In genomic region chr12:116070420-116070819, GRCh38 we compare ENCODE assay signal across 17 cellular contexts.
DNase-seq lines count a peak whose midpoint lies in the region; ATAC-seq and TF ChIP-seq lines count a peak whose summit lies in the region.
"Had no signal": no experiment of that assay in that cellular context is flagged by ENCODE, and none has a peak within 500 bp of the region (broad histone marks: within the 10 kb centered on the region; RNA-seq: fewer than 3 reads in every experiment).

No MANE protein-coding gene starts in this region.

- H3K9me3 ChIP-seq in Panc1 (ENCODE audit: control insufficient read depth, insufficient read depth, low read depth, low read length) = no peaks in the 10 kb centered on the region
- no peaks in the 10 kb centered on the region for H3K9me3 ChIP-seq in smooth muscle cell (replicated peaks; ENCODE audit: low read depth)
- H3K9me3 ChIP-seq: BLaER1, HAP-1 had no signal

- peak overlapping the region; percentile 19 to 66 for H3K27ac Mint-ChIP-seq in natural killer cell
- H3K27ac Mint-ChIP-seq: CD4-positive, alpha-beta T cell; GM23338; HFFc6 had no signal

- peaks cover 86% of the 10 kb centered on the region for H4K20me1 ChIP-seq in smooth muscle cell (ENCODE audit: low read depth)

- DNase-seq in Panc1 (ENCODE audit: low read depth, low spot score) = no peak
- DNase-seq in natural killer cell = no peak
- no peak for DNase-seq in smooth muscle cell (lab: John Stamatoyannopoulos, UW; ENCODE audit: unreplicated experiment)
- DNase-seq in NCI-H1048 (lab: John Stamatoyannopoulos, UW) = no peak
- no peak for DNase-seq in SKM-1 treated with dmso at 0.1 percent for 144 hours (lab: John Stamatoyannopoulos, UW; ENCODE audit: unreplicated experiment)
- no peak for DNase-seq in cerebellar cortex (ENCODE audit: low spot score)
- DNase-seq: CD4-positive, alpha-beta T cell; CD8-positive, alpha-beta memory T cell; DMS 273 treated with DMSO at 0.1 percent for 48 hours; DMS79; EL; GDM1; HFFc6 had no signal

- H3K4me3 ChIP-seq in Panc1 (ENCODE audit: low read depth in 2 of 2, low read length in 2 of 2) (no peak overlapping the region), smooth muscle cell (no peak overlapping the region)
- H3K4me3 ChIP-seq: BLaER1, GM23338, HAP-1 had no signal

- peaks cover 46 to 48% of the 10 kb centered on the region in 2 donors for H3K4me1 Mint-ChIP-seq in natural killer cell

- BruUV-seq in Panc1 (replicated peaks; lab: Mats Ljungman, UMichigan) = no TSS peak

- H3K36me3 ChIP-seq in Panc1 (ENCODE audit: control insufficient read depth, insufficient read depth, low read length) (no peaks in the 10 kb centered on the region), smooth muscle cell (ENCODE audit: low read depth) (no peaks in the 10 kb centered on the region)
- H3K36me3 ChIP-seq: HAP-1 had no signal

- no peaks in the 10 kb centered on the region for H3K27me3 Mint-ChIP-seq in natural killer cell (ENCODE audit: low read depth in 2 of 2)
- H3K27me3 Mint-ChIP-seq: CD4-positive, alpha-beta T cell; CD8-positive, alpha-beta memory T cell had no signal

- H3K4me2 ChIP-seq in smooth muscle cell = no peak overlapping the region
- H3K4me2 ChIP-seq: BLaER1, GM23338 had no signal

- ATAC-seq in Panc1 = no peak
- ATAC-seq in natural killer cell = peak; percentile 46 to 80 (median 67)
- ATAC-seq: GM23338 had no signal

- TF ChIP-seq CTCF in Panc1 (IDR thresholded peaks at IDR 0.05) (no peak), natural killer cell (IDR thresholded peaks at IDR 0.05) (no peak), smooth muscle cell (IDR thresholded peaks at IDR 0.05; ENCODE audit: borderline replicate concordance, insufficient read depth, poor library complexity, severe bottlenecking) (no peak)

- H3K27me3 ChIP-seq in Panc1 (ENCODE audit: control insufficient read depth, insufficient read depth, low read length) (no peaks in the 10 kb centered on the region), smooth muscle cell (ENCODE audit: low read depth) (no peaks in the 10 kb centered on the region)
- H3K27me3 ChIP-seq: BLaER1 had no signal

- H3K4me3 Mint-ChIP-seq in natural killer cell = no peak overlapping the region
- H3K4me3 Mint-ChIP-seq: CD4-positive, alpha-beta T cell; CD8-positive, alpha-beta memory T cell; GM23338; HFFc6 had no signal

- no peak overlapping the region for H2AFZ ChIP-seq in smooth muscle cell (ENCODE audit: low read depth)
- H2AFZ ChIP-seq: GM23338 had no signal

- peaks cover 82% of the 10 kb centered on the region for H3K79me2 ChIP-seq in smooth muscle cell (ENCODE audit: low read depth)

- intact Hi-C loops in Panc1 (cut with micrococcal nuclease; ENCODE audit: unreplicated experiment) (no loop called here), natural killer cell (cut with micrococcal nuclease) (no loop called here)

- H3K36me3 Mint-ChIP-seq in natural killer cell = no peaks in the 10 kb centered on the region
- H3K36me3 Mint-ChIP-seq: CD8-positive, alpha-beta memory T cell had no signal

- H3K27ac ChIP-seq in Panc1 (ENCODE audit: low read length) (peak overlapping the region; percentile 55), smooth muscle cell (ENCODE audit: low read depth) (peak overlapping the region; percentile 2)
- H3K27ac ChIP-seq: BLaER1, C4-2B had no signal

- no peaks in the 10 kb centered on the region for H3K9me3 Mint-ChIP-seq in natural killer cell
- H3K9me3 Mint-ChIP-seq: CD4-positive, alpha-beta T cell; CD8-positive, alpha-beta memory T cell; GM23338; HFFc6 had no signal

- 92% methylated on average over 3 of the region's 3 CpGs for WGBS in smooth muscle cell (ENCODE audit: low lambda C conversion rate)

- CTCF ChIA-PET in Panc1 (lab: Charles Lee) = no interaction called here

- POLR2A ChIA-PET in Panc1 (lab: Charles Lee) = no interaction called here

- H3K9ac ChIP-seq in smooth muscle cell (ENCODE audit: low read depth) = no peak overlapping the region
- H3K9ac ChIP-seq: BLaER1 had no signal

- in situ Hi-C loops in Panc1 (cut with HindIII; ENCODE audit: low pct_unique_long_range_greater_than_20kb, low sequenced_read_pairs) = no loop called here

- H3K4me1 ChIP-seq in Panc1 (ENCODE audit: control insufficient read depth, insufficient read depth, low read length) (peaks cover 43% of the 10 kb centered on the region), smooth muscle cell (ENCODE audit: low read depth) (peaks cover 18% of the 10 kb centered on the region)

- H3F3A ChIP-seq in smooth muscle cell (ENCODE audit: low read depth) = peaks cover 25% of the 10 kb centered on the region
